19 cellular contexts compared by ENCODE assay signal in genomic region chr13:69092615-69093322, GRCh38.
DNase-seq lines count a peak whose midpoint lies in the region; ATAC-seq and TF ChIP-seq lines count a peak whose summit lies in the region.
"Had no signal": no experiment of that assay in that cellular context is flagged by ENCODE, and none has a peak within 500 bp of the region (broad histone marks: within the 10 kb centered on the region; RNA-seq: fewer than 3 reads in every experiment).

No MANE protein-coding gene starts in this region.

- TF ChIP-seq CTCF in H9 (conservative IDR thresholded peaks at IDR 0.05) (peak; percentile 67), OCI-LY1 (IDR thresholded peaks at IDR 0.05; ENCODE audit: low read length) (peak; percentile 11; the same call in 1 of the 2 replicates), glutamatergic neuron (IDR thresholded peaks at IDR 0.05; ENCODE audit: partially characterized antibody, unreplicated experiment) (no peak), neural progenitor cell (IDR thresholded peaks at IDR 0.05) (peak; percentile 36), psoas muscle (IDR thresholded peaks at IDR 0.05) (no peak)

- WGBS in H9 (ENCODE audit: extremely low coverage, insufficient read length, low lambda C conversion rate) = no CpG with 5 or more reads among the region's 6 CpGs
- WGBS in trophoblast cell (ENCODE audit: extremely low coverage, insufficient coverage, insufficient read length) = no CpG with 5 or more reads among the region's 6 CpGs
- 75 to 81% (median 80%) methylated on average over 6 of the region's 6 CpGs for WGBS in psoas muscle, 3 donors

- intact Hi-C loops in psoas muscle (cut with DNase I) = no loop called here

- H2AK5ac ChIP-seq in H9 (ENCODE audit: insufficient read length, low read length) = no peak overlapping the region
- no peak overlapping the region for H2AK5ac ChIP-seq in trophoblast cell (ENCODE audit: low read length)

- H2BK120ac ChIP-seq in H9 (ENCODE audit: low read depth, low read length, poor library complexity, severe bottlenecking) (no peak overlapping the region), trophoblast cell (ENCODE audit: insufficient read depth, low read length, poor library complexity) (no peak overlapping the region)

- H3K9me3 ChIP-seq in H9 (ENCODE audit: control insufficient read depth, low read depth, low read length) (no peaks in the 10 kb centered on the region), OCI-LY1 (ENCODE audit: low read length) (no peaks in the 10 kb centered on the region), neural progenitor cell (ENCODE audit: low read depth) (no peaks in the 10 kb centered on the region), trophoblast cell (ENCODE audit: insufficient read depth, low read depth, low read length) (no peaks in the 10 kb centered on the region), psoas muscle (no peaks in the 10 kb centered on the region)
- H3K9me3 ChIP-seq: Caco-2 had no signal

- no peak for ATAC-seq in GM21786 (IDR thresholded peaks at IDR 0.05; ENCODE audit: unreplicated experiment)
- ATAC-seq in psoas muscle = no peak
- ATAC-seq: HCT116 had no signal

- H4K8ac ChIP-seq in H9 (replicated peaks; ENCODE audit: insufficient read length, low read depth, low read length) = no peak overlapping the region
- no peak overlapping the region for H4K8ac ChIP-seq in trophoblast cell (ENCODE audit: low read depth, low read length)

- H3K27me3 ChIP-seq in H9 (ENCODE audit: insufficient read depth, low read length) (no peaks in the 10 kb centered on the region), OCI-LY1 (ENCODE audit: insufficient read depth, low read length) (no peaks in the 10 kb centered on the region), neural progenitor cell (no peaks in the 10 kb centered on the region), trophoblast cell (ENCODE audit: insufficient read depth, low read length) (no peaks in the 10 kb centered on the region), psoas muscle (ENCODE audit: insufficient read depth in 3 of 3, low read length in 2 of 3) (no peaks in the 10 kb centered on the region)

- H3K36me3 ChIP-seq in OCI-LY1 (ENCODE audit: insufficient read depth, low read length) (no peaks in the 10 kb centered on the region), neural progenitor cell (no peaks in the 10 kb centered on the region), trophoblast cell (ENCODE audit: control insufficient read depth in 1 of 2, insufficient read depth in 2 of 2, low read length in 2 of 2) (no peaks in the 10 kb centered on the region), psoas muscle (ENCODE audit: insufficient read depth in 1 of 2, low read depth in 1 of 2) (no peaks in the 10 kb centered on the region)

- H3K18ac ChIP-seq in H9 (ENCODE audit: insufficient read length, low read depth, low read length) = no peak overlapping the region
- no peak overlapping the region for H3K18ac ChIP-seq in trophoblast cell (ENCODE audit: low read length)

- no peaks in the 10 kb centered on the region for H3K9me3 Mint-ChIP-seq in H9
- peaks cover 2% of the 10 kb centered on the region for H3K9me3 Mint-ChIP-seq in glutamatergic neuron (ENCODE audit: unreplicated experiment)
- H3K9me3 Mint-ChIP-seq in neural progenitor cell = no peaks in the 10 kb centered on the region

- no peak overlapping the region for H3T11ph ChIP-seq in H9 (ENCODE audit: low read length)

- H3K27ac ChIP-seq in H9 (ENCODE audit: insufficient read length, low read depth, low read length) (no peak overlapping the region), OCI-LY1 (ENCODE audit: low read depth, low read length, poor library complexity, severe bottlenecking) (no peak overlapping the region), neural progenitor cell (no peak overlapping the region), trophoblast cell (ENCODE audit: low read depth, low read length) (no peak overlapping the region), psoas muscle (no peak overlapping the region)
- H3K27ac ChIP-seq: SK-N-MC had no signal

- H4K5ac ChIP-seq in H9 (ENCODE audit: insufficient read length, low read depth, low read length) = no peak overlapping the region

- no peak overlapping the region for H3K4me2 ChIP-seq in H9 (ENCODE audit: insufficient read depth, insufficient read length, low read length)
- no peak overlapping the region for H3K4me2 ChIP-seq in OCI-LY1 (ENCODE audit: low read length)
- H3K4me2 ChIP-seq in neural progenitor cell = no peak overlapping the region
- no peak overlapping the region for H3K4me2 ChIP-seq in trophoblast cell (ENCODE audit: low read length)

- H3K36me3 Mint-ChIP-seq in H9 (ENCODE audit: insufficient read depth in 1 of 3, low read depth in 3 of 3) (no peaks in the 10 kb centered on the region), glutamatergic neuron (ENCODE audit: unreplicated experiment) (no peaks in the 10 kb centered on the region), neural progenitor cell (no peaks in the 10 kb centered on the region)
- H3K36me3 Mint-ChIP-seq: CD4-positive, CD25-positive, alpha-beta regulatory T cell; IgD-negative memory B cell had no signal

- H3F3A ChIP-seq in OCI-LY1 (ENCODE audit: insufficient read depth, low read length) = no peaks in the 10 kb centered on the region
- no peaks in the 10 kb centered on the region for H3F3A ChIP-seq in neural progenitor cell (ENCODE audit: low read depth)

- H4K91ac ChIP-seq in H9 (ENCODE audit: insufficient read length, low read depth, low read length) = no peak overlapping the region
- no peak overlapping the region for H4K91ac ChIP-seq in trophoblast cell (ENCODE audit: low read depth, low read length)

- H3K4me1 Mint-ChIP-seq in H9 (peaks cover 0 to 8% of the 10 kb centered on the region in 2 experiments; a peak in 2 of 4 replicates), glutamatergic neuron (ENCODE audit: low read depth, unreplicated experiment) (peaks cover 44% of the 10 kb centered on the region), neural progenitor cell (peaks cover 9% of the 10 kb centered on the region)
- H3K4me1 Mint-ChIP-seq: CD4-positive, CD25-positive, alpha-beta regulatory T cell; IgD-negative memory B cell had no signal

- H3K4me3 Mint-ChIP-seq in H9 (no peak overlapping the region), glutamatergic neuron (ENCODE audit: unreplicated experiment) (no peak overlapping the region), neural progenitor cell (no peak overlapping the region)
- H3K4me3 Mint-ChIP-seq: CD4-positive, CD25-positive, alpha-beta regulatory T cell; IgD-negative memory B cell had no signal

- H3K4ac ChIP-seq in H9 (ENCODE audit: low read depth, low read length) (no peak overlapping the region), trophoblast cell (ENCODE audit: low read depth, low read length) (no peak overlapping the region)

- DNase-seq in H9 (peak; percentile 61), glutamatergic neuron (no peak), neural progenitor cell (ENCODE audit: low spot score) (peak; percentile 12), trophoblast cell (no peak), kidney glomerular epithelial cell (lab: John Stamatoyannopoulos, UW) (no peak), psoas muscle (no peak)
- DNase-seq: Caco-2; CD4-positive, CD25-positive, alpha-beta regulatory T cell; DMS79 treated with DMSO at 0.1 percent for 48 hours; MV-4-11; NCI-H1417; NCI-H1930; NCI-H2171; NCI-H446 had no signal

- H2BK20ac ChIP-seq in H9 (ENCODE audit: low read depth, low read length, poor library complexity, severe bottlenecking) = no peak overlapping the region

- no peaks in the 10 kb centered on the region for H3K9me2 ChIP-seq in OCI-LY1 (ENCODE audit: low read depth, low read length)

- no peaks in the 10 kb centered on the region for H3K79me1 ChIP-seq in H9 (ENCODE audit: insufficient read depth, low read depth, low read length, poor library complexity, severe bottlenecking)
- H3K79me1 ChIP-seq in trophoblast cell (ENCODE audit: low read length) = no peaks in the 10 kb centered on the region

- H2BK5ac ChIP-seq in H9 (ENCODE audit: insufficient read length, low read length) (no peak overlapping the region), trophoblast cell (ENCODE audit: low read depth, low read length, poor library complexity) (no peak overlapping the region)

- H3K9ac ChIP-seq in H9 (ENCODE audit: extremely low read depth, insufficient read length, low read length) = no peak overlapping the region
- no peak overlapping the region for H3K9ac ChIP-seq in OCI-LY1 (ENCODE audit: low read length)
- H3K9ac ChIP-seq in neural progenitor cell = no peak overlapping the region
- no peak overlapping the region for H3K9ac ChIP-seq in trophoblast cell (ENCODE audit: low read length)

- H3K27me3 Mint-ChIP-seq in H9 (ENCODE audit: low read depth) (no peaks in the 10 kb centered on the region), glutamatergic neuron (ENCODE audit: unreplicated experiment) (no peaks in the 10 kb centered on the region), neural progenitor cell (ENCODE audit: insufficient read depth, low read depth) (peaks cover 4% of the 10 kb centered on the region)
- H3K27me3 Mint-ChIP-seq: CD4-positive, CD25-positive, alpha-beta regulatory T cell; IgD-negative memory B cell had no signal

- H3K4me3 ChIP-seq in OCI-LY1 (ENCODE audit: low read depth, low read length, poor library complexity, severe bottlenecking) (no peak overlapping the region), neural progenitor cell (no peak overlapping the region), trophoblast cell (ENCODE audit: low read depth, low read length) (no peak overlapping the region), psoas muscle (no peak overlapping the region)
- H3K4me3 ChIP-seq: SK-N-MC had no signal

- no peak overlapping the region for H2BK15ac ChIP-seq in H9 (ENCODE audit: low read depth, low read length)

- H3K23ac ChIP-seq in H9 (ENCODE audit: insufficient read length, low read depth, low read length) = no peak overlapping the region
- H3K23ac ChIP-seq in trophoblast cell (ENCODE audit: low read length) = no peak overlapping the region

- no peaks in the 10 kb centered on the region for H4K20me1 ChIP-seq in H9 (ENCODE audit: control insufficient read depth, insufficient read depth, insufficient read length)
- no peaks in the 10 kb centered on the region for H4K20me1 ChIP-seq in OCI-LY1 (ENCODE audit: insufficient read depth, low read length)
- H4K20me1 ChIP-seq in neural progenitor cell (ENCODE audit: low read depth) = no peaks in the 10 kb centered on the region

- H3K14ac ChIP-seq in H9 (ENCODE audit: insufficient read depth, low read length) (no peak overlapping the region), trophoblast cell (ENCODE audit: low read length) (no peak overlapping the region)

- H4K12ac ChIP-seq in trophoblast cell (ENCODE audit: low read depth, low read length) = no peak overlapping the region

- H3K79me2 ChIP-seq in H9 (ENCODE audit: insufficient read depth, low read length) = no peaks in the 10 kb centered on the region
- H3K79me2 ChIP-seq in OCI-LY1 (ENCODE audit: insufficient read depth, low read length) = no peaks in the 10 kb centered on the region
- no peaks in the 10 kb centered on the region for H3K79me2 ChIP-seq in neural progenitor cell (ENCODE audit: low read depth)
- H3K79me2 ChIP-seq in trophoblast cell (ENCODE audit: control insufficient read depth, insufficient read depth, low read length, poor library complexity) = no peaks in the 10 kb centered on the region

- H2AFZ ChIP-seq in H9 (ENCODE audit: low read length) (peak overlapping the region; percentile 44), OCI-LY1 (ENCODE audit: low read length) (no peak overlapping the region), neural progenitor cell (replicated peaks) (no peak overlapping the region), trophoblast cell (ENCODE audit: insufficient read depth, low read length, poor library complexity) (no peak overlapping the region)

- H3K23me2 ChIP-seq in H9 (ENCODE audit: insufficient read length, low read depth, low read length, poor library complexity, severe bottlenecking) = no peaks in the 10 kb centered on the region

- no peak overlapping the region for H3K56ac ChIP-seq in H9 (ENCODE audit: insufficient read length, low read depth, low read length)

- H3K4me1 ChIP-seq in H9 (ENCODE audit: insufficient read depth, low read length) = no peaks in the 10 kb centered on the region
- H3K4me1 ChIP-seq in OCI-LY1 (ENCODE audit: insufficient read depth, low read length, severe bottlenecking) = no peaks in the 10 kb centered on the region
- H3K4me1 ChIP-seq in neural progenitor cell = no peaks in the 10 kb centered on the region
- H3K4me1 ChIP-seq in trophoblast cell (ENCODE audit: control insufficient read depth in 1 of 2, insufficient read depth in 2 of 2, low read length in 2 of 2) = no peaks in the 10 kb centered on the region
- no peaks in the 10 kb centered on the region for H3K4me1 ChIP-seq in psoas muscle
- H3K4me1 ChIP-seq: Caco-2 had no signal

- H2BK12ac ChIP-seq in H9 (ENCODE audit: insufficient read length, low read depth, low read length) = no peak overlapping the region
- no peak overlapping the region for H2BK12ac ChIP-seq in trophoblast cell (ENCODE audit: low read length)

- H3K27ac Mint-ChIP-seq in H9 (peak overlapping the region in 2 of 3 experiments; percentile 23 to 74; a peak in 1 of 7 replicates), glutamatergic neuron (ENCODE audit: unreplicated experiment) (peak overlapping the region; percentile 15), neural progenitor cell (no peak overlapping the region)
- H3K27ac Mint-ChIP-seq: CD4-positive, CD25-positive, alpha-beta regulatory T cell; IgD-negative memory B cell had no signal

Comparison
In these comparisons a context has a peak if more than half of its experiments do, and no peak if none do; other contexts are left out.
1. DNase-seq: peak in H9 (single experiment) and neural progenitor cell (single experiment); none in glutamatergic neuron (single experiment), trophoblast cell (0 of 2), kidney glomerular epithelial cell (single experiment) and psoas muscle (0 of 2).
2. CTCF ChIP-seq: peak in H9 (single experiment), OCI-LY1 (single experiment) and neural progenitor cell (single experiment); none in glutamatergic neuron (single experiment) and psoas muscle (single experiment).